In genomic region chr5:141051526-141051876, GRCh38 we compare ENCODE assay signal across 11 cellular contexts. TPM values are rescaled to one million over a fixed set of nuclear protein-coding genes. Genes with fewer than 3 reads are reported as not detected.
A peak's percentile ranks its signal among the peaks of the same experiment; 100 is the strongest.
DNase-seq lines count a peak whose midpoint lies in the region; TF ChIP-seq lines count a peak whose summit lies in the region.
"Had no signal": no experiment of that assay in that cellular context is flagged by ENCODE, and none has a peak within 500 bp of the region (broad histone marks: within the 10 kb centered on the region; RNA-seq: fewer than 3 reads in every experiment).

No MANE protein-coding gene starts in this region.

- no peak for TF ChIP-seq CTCF in kidney epithelial cell (IDR thresholded peaks at IDR 0.05; ENCODE audit: insufficient read depth, low read length, poor library complexity, severe bottlenecking)
- TF ChIP-seq CTCF in stomach (IDR thresholded peaks at IDR 0.05) = no peak
- TF ChIP-seq CTCF in lower leg skin (IDR thresholded peaks at IDR 0.05) = no peak

- DNase-seq in NCI-H2227 (lab: John Stamatoyannopoulos, UW; ENCODE audit: unreplicated experiment) = peak; percentile 11
- DNase-seq in NCI-H2227 treated with DMSO at 0.1 percent for 48 hours (lab: John Stamatoyannopoulos, UW) = no peak
- no peak for DNase-seq in adipocyte (ENCODE audit: low read depth)
- no peak for DNase-seq in kidney epithelial cell (ENCODE audit: low read depth)
- no peak for DNase-seq in stomach
- no peak for DNase-seq in NK-92 treated with Interleukin-12 subunit alpha and Interleukin-12 subunit beta, amount 100 ng/mL, for 24 hours (lab: John Stamatoyannopoulos, UW)
- no peak for DNase-seq in AG08395 (ENCODE audit: low spot score)
- DNase-seq in lower leg skin (ENCODE audit: low spot score in 2 of 2) = no peak
- DNase-seq: stimulated activated CD4-positive, alpha-beta T cell treated with anti-CD3 and anti-CD28 coated beads, Interleukin-4, amount 100 ng/mL, for 4 hours had no signal

- TF ChIP-seq POLR2A in stomach (IDR thresholded peaks at IDR 0.05) (no peak), lower leg skin (IDR thresholded peaks at IDR 0.05) (no peak)

- H3K4me3 ChIP-seq in adipocyte (ENCODE audit: low read length) (peak overlapping the region; percentile 76), kidney epithelial cell (ENCODE audit: low read depth, low read length) (peak overlapping the region; percentile 11), stomach (peak overlapping the region; percentile 48 to 60 (median 54)), lower leg skin (ENCODE audit: low read depth, poor library complexity, severe bottlenecking) (no peak overlapping the region)
- H3K4me3 ChIP-seq: BLaER1 treated with 17β-estradiol and CSF1 and Interleukin-3, amounts not matched to agents 10 nM and 100 nM had no signal

- H3K9me3 ChIP-seq in adipocyte (ENCODE audit: control insufficient read depth, low read length) (peaks cover 12% of the 10 kb centered on the region), stomach (peaks cover 0 to 9% (median 2%) of the 10 kb centered on the region in 4 donors)

- H3K27me3 ChIP-seq in adipocyte (replicated peaks; ENCODE audit: control insufficient read depth, insufficient read depth, low read length) (peaks cover 7% of the 10 kb centered on the region), kidney epithelial cell (ENCODE audit: control insufficient read depth, insufficient read depth, low read length) (peaks cover 4% of the 10 kb centered on the region), stomach (peaks cover 0 to 31% (median 8%) of the 10 kb centered on the region in 3 donors)
- H3K27me3 ChIP-seq: BLaER1 treated with 17β-estradiol and CSF1 and Interleukin-3, amounts not matched to agents 10 nM and 100 nM had no signal

- H3K9ac ChIP-seq in adipocyte (ENCODE audit: low read length) = no peak overlapping the region
- H3K9ac ChIP-seq: BLaER1 treated with 17β-estradiol and CSF1 and Interleukin-3, amounts not matched to agents 10 nM and 100 nM had no signal

- no peak for TF ChIP-seq EP300 in stomach (IDR thresholded peaks at IDR 0.05)

- no peaks in the 10 kb centered on the region for H3K4me1 ChIP-seq in adipocyte (ENCODE audit: control insufficient read depth, insufficient read depth, low read length)
- H3K4me1 ChIP-seq in stomach = peaks cover 0 to 13% (median 7%) of the 10 kb centered on the region in 4 donors

- H3K27ac ChIP-seq in stomach = no peak overlapping the region
- H3K27ac ChIP-seq: BLaER1 treated with 17β-estradiol and CSF1 and Interleukin-3, amounts not matched to agents 10 nM and 100 nM had no signal

- WGBS in stomach, 5 donors = 7 to 15% (median 13%) methylated on average over 16 to 19 of the region's 19 CpGs
- 5 to 9% methylated on average over 19 of the region's 19 CpGs for WGBS in lower leg skin, 2 donors

- intact Hi-C loops in stomach (cut with DNase I; ENCODE audit: low total_unique reads) (no loop called here), lower leg skin (cut with DNase I; ENCODE audit: low total_unique reads) (no loop called here)

- no peaks in the 10 kb centered on the region for H3K36me3 ChIP-seq in adipocyte (ENCODE audit: control insufficient read depth, insufficient read depth, low read length, severe bottlenecking)
- H3K36me3 ChIP-seq in kidney epithelial cell (ENCODE audit: control insufficient read depth, insufficient read depth, low read length) = no peaks in the 10 kb centered on the region
- no peaks in the 10 kb centered on the region for H3K36me3 ChIP-seq in stomach
- H3K36me3 ChIP-seq: BLaER1 treated with 17β-estradiol and CSF1 and Interleukin-3, amounts not matched to agents 10 nM and 100 nM had no signal

RNA-seq across cellular contexts. Expression of gene PCDHB1, which starts 0.3 kb away (rescaled TPM):
- total RNA-seq in kidney epithelial cell = under 0.01 TPM in 1 of 2 replicates, not detected in the other
- total RNA-seq in stomach = under 1 TPM in 2 of 5 donors, not detected in 3; under 0.01 to 0.37 TPM
- polyA plus RNA-seq in stomach = under 1 TPM in 1 of 3 donors, not detected in 2; 0.03 TPM
- not detected for total RNA-seq in lower leg skin
- total RNA-seq: LHCN-M2 had no signal

RNA-seq across cellular contexts. Expression of gene PCDHB2, which starts 42.9 kb away (rescaled TPM):
- total RNA-seq in kidney epithelial cell = 5.7 and 5.8 TPM in 2 replicates
- 1 to 10 TPM in 1 of 5 donors, under 1 TPM in 1, not detected in 3; 0.43 to 3.3 TPM for total RNA-seq in stomach
- polyA plus RNA-seq in stomach = 1 to 10 TPM in 1 of 3 donors, under 1 TPM in 2; 0.53 to 1.3 (median 0.61) TPM
- total RNA-seq in lower leg skin = 1 to 10 TPM; 2.3 to 6.2 (median 3.2) TPM

RNA-seq across cellular contexts. Expression of gene PCDHB3, which starts 48.8 kb away (rescaled TPM):
- total RNA-seq in kidney epithelial cell = 1.9 and 2.7 TPM in 2 replicates
- 1 to 10 TPM in 1 of 5 donors, not detected in 4; 3.7 TPM for total RNA-seq in stomach
- under 1 TPM; 0.15 to 0.46 (median 0.31) TPM for polyA plus RNA-seq in stomach
- total RNA-seq in lower leg skin = 1 to 10 TPM in 3 of 4 donors, under 1 TPM in 1; 0.84 to 1.6 (median 1.3) TPM
